In genomic region chr14:24080888-24081738, GRCh38 we compare ENCODE assay signal across 1 cellular context.
A peak's percentile ranks its signal among the peaks of the same experiment; 100 is the strongest.
TF ChIP-seq lines count a peak whose summit lies in the region.

No MANE protein-coding gene starts in this region.

TF ChIP-seq in K562, 482 proteins besides CTCF, POLR2A, EP300 and RAD21 (continued from another document):
- TF ChIP-seq MAFK (IDR thresholded peaks at IDR 0.05; ENCODE audit: low read length) (0 out of 2 replicates have a peak, but pooled peaks have one; percentile 3), ATF7 (IDR thresholded peaks at IDR 0.05) (peak; percentile 32; the same call in 1 of the 2 replicates), MTA3 (IDR thresholded peaks at IDR 0.05; ENCODE audit: borderline replicate concordance) (peak; percentile 65; the same call in 1 of the 2 replicates), CXXC5 (CRISPR knock-in tag; IDR thresholded peaks at IDR 0.05) (peak; percentile 70; the same call in 1 of the 2 replicates), CHCHD3 (CRISPR knock-in tag; IDR thresholded peaks at IDR 0.05) (no peak), ATF2 (CRISPR knock-in tag; IDR thresholded peaks at IDR 0.05) (no peak), MNT (conservative IDR thresholded peaks at IDR 0.05) (peak in 1 of 2 experiments; percentile 35; a peak in 1 of 4 replicates), TBP (optimal IDR thresholded peaks at IDR 0.05; ENCODE audit: low read depth, low read length) (peak; percentile 29), RCOR1 (IDR thresholded peaks at IDR 0.05; ENCODE audit: borderline replicate concordance in 1 of 2, low read depth in 2 of 2, low read length in 2 of 2) (0 out of 4 replicates have a peak, but pooled peaks of 1 of the 2 experiments have one; percentile 4), CTBP1 (IDR thresholded peaks at IDR 0.05; ENCODE audit: borderline replicate concordance) (peak; percentile 94), DIDO1 (tag; IDR thresholded peaks at IDR 0.05; ENCODE audit: low read depth) (no peak), NFIC (IDR thresholded peaks at IDR 0.05) (0 out of 2 replicates have a peak, but pooled peaks have one; percentile 10), FOXP4 (CRISPR knock-in tag; IDR thresholded peaks at IDR 0.05; ENCODE audit: borderline replicate concordance) (no peak), LARP7 (IDR thresholded peaks at IDR 0.05) (no peak), KAT7 (CRISPR knock-in tag; IDR thresholded peaks at IDR 0.05; ENCODE audit: borderline replicate concordance) (no peak), TFAP4 (CRISPR knock-in tag; IDR thresholded peaks at IDR 0.05; ENCODE audit: borderline replicate concordance) (peak; percentile 43; the same call in 1 of the 2 replicates), BACH1 (tag; IDR thresholded peaks at IDR 0.05) (no peak)
